2 cellular contexts compared by ENCODE assay signal in genomic region chr15:41955807-41956525, GRCh38.
TF ChIP-seq lines count a peak whose summit lies in the region.

No MANE protein-coding gene starts in this region.

TF ChIP-seq in HCT116, 20 proteins besides CTCF, POLR2A, EP300 and RAD21:
- TF ChIP-seq EZH2 (IDR thresholded peaks at IDR 0.05), result no peak
- no peak for TF ChIP-seq FOSL1 (IDR thresholded peaks at IDR 0.05; ENCODE audit: low read depth)
TF ChIP-seq in HCT116: peak in this region for 0.

TF ChIP-seq in H1, 55 proteins besides CTCF, POLR2A, EP300 and RAD21:
- TF ChIP-seq GABPA (IDR thresholded peaks at IDR 0.05; ENCODE audit: borderline replicate concordance, insufficient read depth, low read length) (no peak), POLR2AphosphoS5 (IDR thresholded peaks at IDR 0.05; ENCODE audit: low read depth, low read length) (no peak), CREB1 (IDR thresholded peaks at IDR 0.05) (no peak), TAF1 (IDR thresholded peaks at IDR 0.05; ENCODE audit: low read depth, low read length) (no peak), TEAD4 (IDR thresholded peaks at IDR 0.05; ENCODE audit: low read depth, low read length) (no peak), CBX8 (IDR thresholded peaks at IDR 0.05; ENCODE audit: borderline replicate concordance, low read depth, low read length) (no peak), HDAC6 (IDR thresholded peaks at IDR 0.05; ENCODE audit: low read depth, low read length) (no peak)
